10 cellular contexts compared by ENCODE assay signal in genomic region chr4:30757357-30757756, GRCh38. TPM values are rescaled to one million over a fixed set of nuclear protein-coding genes. Genes with fewer than 3 reads are reported as not detected.
DNase-seq lines count a peak whose midpoint lies in the region; ATAC-seq and TF ChIP-seq lines count a peak whose summit lies in the region.
"Had no signal": no experiment of that assay in that cellular context is flagged by ENCODE, and none has a peak within 500 bp of the region (broad histone marks: within the 10 kb centered on the region; RNA-seq: fewer than 3 reads in every experiment).

No MANE protein-coding gene starts in this region.

- H3K4me1 ChIP-seq in SK-N-SH (ENCODE audit: control insufficient read depth in 1 of 2, insufficient read depth in 2 of 2, low read depth in 1 of 2, low read length in 1 of 2) (peaks cover 0 to 27% of the 10 kb centered on the region in 2 experiments; a peak in 2 of 4 replicates), fibroblast of lung (ENCODE audit: control insufficient read depth, extremely low read depth, insufficient read depth, low read length) (peaks cover 7% of the 10 kb centered on the region), skeletal muscle satellite cell (ENCODE audit: control insufficient read depth, insufficient read depth, low read length) (peaks cover 46% of the 10 kb centered on the region)

- H3K27me3 Mint-ChIP-seq in activated T-cell treated with anti-CD3 and anti-CD28 coated beads, Interleukin-2, amount 50 U/mL, for 4 hours (ENCODE audit: low read depth) = no peaks in the 10 kb centered on the region

- POLR2A ChIA-PET in SK-N-SH (lab: Yijun Ruan, JAX) = no interaction called here

- no peaks in the 10 kb centered on the region for H3K79me2 ChIP-seq in SK-N-SH (ENCODE audit: insufficient read depth)
- no peaks in the 10 kb centered on the region for H3K79me2 ChIP-seq in fibroblast of lung (ENCODE audit: control insufficient read depth, insufficient read depth, low read length)

- no peak overlapping the region for H3K4me3 Mint-ChIP-seq in activated T-cell treated with anti-CD3 and anti-CD28 coated beads, Interleukin-2, amount 50 U/mL, for 4 hours

- peak overlapping the region; percentile 69; the same call in 1 of the 2 replicates for H2AFZ ChIP-seq in SK-N-SH (ENCODE audit: low read depth)
- no peak overlapping the region for H2AFZ ChIP-seq in fibroblast of lung (ENCODE audit: low read length)

- H3K36me3 Mint-ChIP-seq in activated T-cell treated with anti-CD3 and anti-CD28 coated beads, Interleukin-2, amount 50 U/mL, for 4 hours (ENCODE audit: insufficient read depth) = no peaks in the 10 kb centered on the region

- CTCF ChIA-PET in SK-N-SH (lab: Yijun Ruan, JAX) = interaction anchor here (1.3 kb wide), 1 partner anchor 100 kb away, joined by 3 read pairs; no protein-coding TSS in a partner anchor

- no peak for TF ChIP-seq EP300 in SK-N-SH (IDR thresholded peaks at IDR 0.05; ENCODE audit: borderline replicate concordance in 1 of 2, low read depth in 1 of 2, low read length in 1 of 2)

- H3K36me3 ChIP-seq in SK-N-SH (replicated peaks in 1 of 2; ENCODE audit: control insufficient read depth in 1 of 2, insufficient read depth in 2 of 2, low read length in 1 of 2) (no peaks in the 10 kb centered on the region), fibroblast of lung (ENCODE audit: control insufficient read depth, insufficient read depth, low read length) (no peaks in the 10 kb centered on the region), skeletal muscle satellite cell (ENCODE audit: insufficient read depth, low read length) (no peaks in the 10 kb centered on the region)

- no peaks in the 10 kb centered on the region for H3K9me3 ChIP-seq in SK-N-SH
- H3K9me3 ChIP-seq in fibroblast of lung (ENCODE audit: control insufficient read depth, insufficient read depth, low read depth, low read length) = no peaks in the 10 kb centered on the region
- H3K9me3 ChIP-seq in skeletal muscle satellite cell (replicated peaks; ENCODE audit: low read length) = no peaks in the 10 kb centered on the region

- no peaks in the 10 kb centered on the region for H3K9me2 ChIP-seq in SK-N-SH

- WGBS in SK-N-SH (ENCODE audit: low lambda C conversion rate) = 47% methylated on average over 6 of the region's 6 CpGs

- no peaks in the 10 kb centered on the region for H3K27me3 ChIP-seq in SK-N-SH (ENCODE audit: insufficient read depth)
- H3K27me3 ChIP-seq in fibroblast of lung (ENCODE audit: control insufficient read depth, insufficient read depth, low read length) = no peaks in the 10 kb centered on the region
- no peaks in the 10 kb centered on the region for H3K27me3 ChIP-seq in skeletal muscle satellite cell (ENCODE audit: control insufficient read depth, insufficient read depth, low read length)

- no peak for ATAC-seq in activated T-cell treated with anti-CD3 and anti-CD28 coated beads, Interleukin-2, amount 50 U/mL, for 4 hours

- TF ChIP-seq CTCF in SK-N-SH (IDR thresholded peaks at IDR 0.05) (no peak), fibroblast of lung (conservative IDR thresholded peaks at IDR 0.05 in 1 of 2, IDR thresholded peaks at IDR 0.05 in 1 of 2; ENCODE audit: low read depth in 1 of 2, low read length in 2 of 2) (no peak)

- H3K27ac ChIP-seq in SK-N-SH (ENCODE audit: low read depth in 2 of 2, low read length in 1 of 2) = peak overlapping the region in 1 of 2 experiments; percentile 15; a peak in 2 of 4 replicates
- H3K27ac ChIP-seq in fibroblast of lung (ENCODE audit: insufficient read depth, low read length) = peak overlapping the region; percentile 64

- H3K9ac ChIP-seq in SK-N-SH (no peak overlapping the region), fibroblast of lung (ENCODE audit: insufficient read depth, low read length) (no peak overlapping the region), skeletal muscle satellite cell (ENCODE audit: low read depth, low read length) (peak overlapping the region; percentile 29)

- no peaks in the 10 kb centered on the region for H3F3A ChIP-seq in SK-N-SH (replicated peaks; ENCODE audit: insufficient read depth)

- DNase-seq in HCEC 1CT (peak; percentile 87), SK-N-SH (no peak), fibroblast of lung (ENCODE audit: low read depth in 2 of 2) (peak; percentile 76 to 98), retina (no peak), NCI-H1930 (lab: John Stamatoyannopoulos, UW) (no peak)
- no peak for DNase-seq in activated T-cell treated with anti-CD3 and anti-CD28 coated beads, Interleukin-2, amount 50 U/mL, for 4 hours
- DNase-seq: activated CD8-positive, alpha-beta memory T cell treated with anti-CD3 and anti-CD28 coated beads, Interleukin-2, amount 50 U/mL, for 48 hours; stimulated activated CD4-positive, alpha-beta T cell treated with anti-CD3 and anti-CD28 coated beads, Interleukin-12 subunit alpha, Interleukin-12 subunit beta, amount 100 ng/mL, for 4 hours; stimulated activated naive CD4-positive, alpha-beta T cell treated with Interleukin-2 at 50 U/mL for 16 hours had no signal

- H3K9me3 Mint-ChIP-seq in activated T-cell treated with anti-CD3 and anti-CD28 coated beads, Interleukin-2, amount 50 U/mL, for 4 hours = no peaks in the 10 kb centered on the region

- no peaks in the 10 kb centered on the region for H3K4me1 Mint-ChIP-seq in activated T-cell treated with anti-CD3 and anti-CD28 coated beads, Interleukin-2, amount 50 U/mL, for 4 hours (ENCODE audit: low read depth)

- H4K20me1 ChIP-seq in SK-N-SH (ENCODE audit: insufficient read depth) = no peaks in the 10 kb centered on the region
- no peaks in the 10 kb centered on the region for H4K20me1 ChIP-seq in fibroblast of lung (ENCODE audit: control insufficient read depth, extremely low read depth, insufficient read depth, low read length)

- TF ChIP-seq RAD21 in SK-N-SH (IDR thresholded peaks at IDR 0.05; ENCODE audit: low read length) = no peak

- H3K4me2 ChIP-seq in SK-N-SH = peak overlapping the region; percentile 39; the same call in 1 of the 2 replicates
- H3K4me2 ChIP-seq in fibroblast of lung (ENCODE audit: extremely low read depth, insufficient read depth, low read length) = no peak overlapping the region
- H3K4me2 ChIP-seq in skeletal muscle satellite cell (ENCODE audit: low read length) = peak overlapping the region; percentile 41

- H3K4me3 ChIP-seq in SK-N-SH (ENCODE audit: low read depth in 2 of 2, low read length in 1 of 2) = no peak overlapping the region
- H3K4me3 ChIP-seq in fibroblast of lung (replicated peaks in 1 of 4; ENCODE audit: control extremely low read depth in 1 of 4, insufficient read depth in 1 of 4, low read depth in 3 of 4, low read length in 4 of 4) = no peak overlapping the region
- H3K4me3 ChIP-seq in skeletal muscle satellite cell (ENCODE audit: low read length) = no peak overlapping the region

TF ChIP-seq in SK-N-SH, 30 proteins besides CTCF, POLR2A, EP300 and RAD21:
- peak; percentile 34; the same call in 1 of the 2 replicates for TF ChIP-seq FOSL2 (IDR thresholded peaks at IDR 0.05; ENCODE audit: borderline replicate concordance, low read depth)
- TF ChIP-seq, protein P1, sequence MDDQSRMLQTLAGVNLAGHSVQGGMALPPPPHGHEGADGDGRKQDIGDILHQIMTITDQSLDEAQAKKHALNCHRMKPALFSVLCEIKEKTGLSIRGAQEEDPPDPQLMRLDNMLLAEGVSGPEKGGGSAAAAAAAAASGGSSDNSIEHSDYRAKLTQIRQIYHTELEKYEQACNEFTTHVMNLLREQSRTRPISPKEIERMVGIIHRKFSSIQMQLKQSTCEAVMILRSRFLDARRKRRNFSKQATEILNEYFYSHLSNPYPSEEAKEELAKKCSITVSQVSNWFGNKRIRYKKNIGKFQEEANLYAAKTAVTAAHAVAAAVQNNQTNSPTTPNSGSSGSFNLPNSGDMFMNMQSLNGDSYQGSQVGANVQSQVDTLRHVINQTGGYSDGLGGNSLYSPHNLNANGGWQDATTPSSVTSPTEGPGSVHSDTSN (IDR thresholded peaks at IDR 0.05) = peak; percentile 19; the same call in 1 of the 2 replicates
- TF ChIP-seq GABPA (IDR thresholded peaks at IDR 0.05; ENCODE audit: low read depth) = no peak
- TF ChIP-seq, protein P2, sequence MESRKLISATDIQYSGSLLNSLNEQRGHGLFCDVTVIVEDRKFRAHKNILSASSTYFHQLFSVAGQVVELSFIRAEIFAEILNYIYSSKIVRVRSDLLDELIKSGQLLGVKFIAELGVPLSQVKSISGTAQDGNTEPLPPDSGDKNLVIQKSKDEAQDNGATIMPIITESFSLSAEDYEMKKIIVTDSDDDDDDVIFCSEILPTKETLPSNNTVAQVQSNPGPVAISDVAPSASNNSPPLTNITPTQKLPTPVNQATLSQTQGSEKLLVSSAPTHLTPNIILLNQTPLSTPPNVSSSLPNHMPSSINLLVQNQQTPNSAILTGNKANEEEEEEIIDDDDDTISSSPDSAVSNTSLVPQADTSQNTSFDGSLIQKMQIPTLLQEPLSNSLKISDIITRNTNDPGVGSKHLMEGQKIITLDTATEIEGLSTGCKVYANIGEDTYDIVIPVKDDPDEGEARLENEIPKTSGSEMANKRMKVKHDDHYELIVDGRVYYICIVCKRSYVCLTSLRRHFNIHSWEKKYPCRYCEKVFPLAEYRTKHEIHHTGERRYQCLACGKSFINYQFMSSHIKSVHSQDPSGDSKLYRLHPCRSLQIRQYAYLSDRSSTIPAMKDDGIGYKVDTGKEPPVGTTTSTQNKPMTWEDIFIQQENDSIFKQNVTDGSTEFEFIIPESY (IDR thresholded peaks at IDR 0.05; ENCODE audit: borderline replicate concordance, low read depth) = no peak

RNA-seq across cellular contexts. Expression of gene PCDH7, which starts 37.2 kb away (rescaled TPM):
- polyA plus RNA-seq in SK-N-SH (2012; rRNA removed) (0.45 and 0.48 TPM in 2 replicates), fibroblast of lung (20.3 and 21.4 TPM in 2 replicates)
- 0.45 and 0.53 TPM in 2 replicates for polyA plus RNA-seq in SK-N-SH (2012; cell fraction: cytosol; rRNA removed)
- 0.35 and 0.63 TPM in 2 replicates for polyA plus RNA-seq in SK-N-SH (2012; cell fraction: nucleus; rRNA removed)
- total RNA-seq in fibroblast of lung = 2.3 and 9.0 TPM in 2 replicates
- 16.7 and 18.5 TPM in 2 replicates for polyA plus RNA-seq in fibroblast of lung (2012)
- polyA minus RNA-seq in fibroblast of lung (ENCODE audit: low replicate concordance) = 36.1 and 66.3 TPM in 2 replicates
- total RNA-seq in skeletal muscle satellite cell (2012; rRNA removed) = 0.51 and 2.0 TPM in 2 replicates
- under 1 TPM in 1 of 3 donors, not detected in 2; 0.08 TPM for total RNA-seq in activated T-cell treated with anti-CD3 and anti-CD28 coated beads, Interleukin-2, amount 50 U/mL, for 4 hours

Comparison
In these comparisons a context has a peak if more than half of its experiments do, and no peak if none do; other contexts are left out.
1. DNase-seq: peak in HCEC 1CT (single experiment) and fibroblast of lung (2 of 2); none in SK-N-SH (single experiment), retina (single experiment), NCI-H1930 (0 of 2) and activated T-cell treated with anti-CD3 and anti-CD28 coated beads, Interleukin-2, amount 50 U/mL, for 4 hours (single experiment).